ENCODE assay signal across 22 cellular contexts in the genomic region with DNA sequence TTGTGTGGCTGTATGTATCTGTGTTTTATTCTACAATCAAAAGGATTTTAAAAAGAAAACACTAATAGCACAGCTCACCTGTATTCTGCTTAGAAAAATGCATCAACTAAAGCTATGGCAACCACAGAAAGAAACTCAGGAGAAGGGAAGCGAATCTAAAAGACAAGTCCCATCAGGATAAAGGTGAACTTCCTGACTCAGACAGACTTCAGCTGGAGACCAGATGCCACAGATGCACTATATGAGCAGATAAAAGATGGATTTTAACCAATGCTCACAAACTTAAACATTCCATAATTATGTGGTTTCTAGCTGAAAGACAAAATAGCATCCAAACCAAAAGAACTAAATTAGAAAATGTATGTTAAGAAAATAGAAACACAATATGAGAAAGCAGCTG.
"Had no signal": no experiment of that assay in that cellular context is flagged by ENCODE, and none has a peak within 500 bp of the region (broad histone marks: within the 10 kb centered on the region; RNA-seq: fewer than 3 reads in every experiment).

No MANE protein-coding gene starts in this region.

- H3K36me3 ChIP-seq: esophagus muscularis mucosa, sigmoid colon, vagina had no signal

- H3K9me3 ChIP-seq: esophagus muscularis mucosa, sigmoid colon, testis, vagina had no signal

- ATAC-seq: activated CD8-positive, alpha-beta T cell treated with anti-CD3 and anti-CD28 coated beads, Interleukin-2, amount 10 ng/mL, durations not matched to agents 7 days and 5 days; activated naive CD8-positive, alpha-beta T cell treated with anti-CD3 and anti-CD28 coated beads, Interleukin-2, amount 50 U/mL, for 24 hours had no signal

- H3K4me3 Mint-ChIP-seq: activated CD8-positive, alpha-beta T cell treated with anti-CD3 and anti-CD28 coated beads, Interleukin-2, amount 10 ng/mL, durations not matched to agents 7 days and 5 days; activated naive CD8-positive, alpha-beta T cell treated with anti-CD3 and anti-CD28 coated beads, Interleukin-2, amount 50 U/mL, for 24 hours; activated T-helper 1 cell treated with anti-CD3 and anti-CD28 coated beads, Interleukin-12 subunit alpha, Interleukin-12 subunit beta, Interleukin-2, Interleukin-4 antibody, amounts not matched to agents 30 ng/mL and 10 ng/mL and 1 ng/mL, durations not matched to agents 14 hours and 24 hours and 36 hours; brain; naive B cell; neural crest cell had no signal

- H3K27ac Mint-ChIP-seq: activated CD8-positive, alpha-beta T cell treated with anti-CD3 and anti-CD28 coated beads, Interleukin-2, amount 10 ng/mL, durations not matched to agents 7 days and 5 days; activated naive CD8-positive, alpha-beta T cell treated with anti-CD3 and anti-CD28 coated beads, Interleukin-2, amount 50 U/mL, for 24 hours; activated T-helper 1 cell treated with anti-CD3 and anti-CD28 coated beads, Interleukin-12 subunit alpha, Interleukin-12 subunit beta, Interleukin-2, Interleukin-4 antibody, amounts not matched to agents 30 ng/mL and 10 ng/mL and 1 ng/mL, durations not matched to agents 14 hours and 24 hours and 36 hours had no signal

- H3K27me3 ChIP-seq: esophagus muscularis mucosa, sigmoid colon, testis, vagina had no signal

- H3K27me3 Mint-ChIP-seq: activated naive CD8-positive, alpha-beta T cell treated with anti-CD3 and anti-CD28 coated beads, Interleukin-2, amount 50 U/mL, for 24 hours; brain; naive B cell had no signal

- DNase-seq: activated CD4-positive, alpha-beta T cell treated with anti-CD3 and anti-CD28 coated beads for 1 hour; activated CD4-positive, alpha-beta T cell treated with anti-CD3 and anti-CD28 coated beads, Interleukin-2, amount 50 U/mL, for 1 hour; activated CD8-positive, alpha-beta T cell treated with anti-CD3 and anti-CD28 coated beads, Interleukin-2, amount 10 ng/mL, durations not matched to agents 7 days and 5 days; activated gamma-delta T cell; activated naive CD4-positive, alpha-beta T cell treated with anti-CD3 and anti-CD28 coated beads, Interleukin-2, amount 50 U/mL, for 16 hours; activated naive CD8-positive, alpha-beta T cell treated with anti-CD3 and anti-CD28 coated beads, Interleukin-2, amount 50 U/mL, for 24 hours; anterior cingulate cortex; central memory CD4-positive, alpha-beta T cell; effector memory CD4-positive, alpha-beta T cell; mesenchymal stem cell; naive B cell; retina; sigmoid colon; stimulated activated CD4-positive, alpha-beta T cell treated with anti-CD3 and anti-CD28 coated beads, Interleukin-4, amount 100 ng/mL, for 1 hour; stimulated activated naive CD4-positive, alpha-beta T cell; testis; trophoblast cell had no signal

- H3K9me3 Mint-ChIP-seq: activated naive CD8-positive, alpha-beta T cell treated with anti-CD3 and anti-CD28 coated beads, Interleukin-2, amount 50 U/mL, for 24 hours; activated T-helper 1 cell treated with anti-CD3 and anti-CD28 coated beads, Interleukin-12 subunit alpha, Interleukin-12 subunit beta, Interleukin-2, Interleukin-4 antibody, amounts not matched to agents 30 ng/mL and 10 ng/mL and 1 ng/mL, durations not matched to agents 14 hours and 24 hours and 36 hours; brain; naive B cell; neural crest cell had no signal

- H3K4me3 ChIP-seq: esophagus muscularis mucosa, sigmoid colon, testis, vagina had no signal

- H3K27ac ChIP-seq: esophagus muscularis mucosa, sigmoid colon, testis, vagina had no signal
